Comparison of ENCODE assay signal across 7 cellular contexts in the genomic region with DNA sequence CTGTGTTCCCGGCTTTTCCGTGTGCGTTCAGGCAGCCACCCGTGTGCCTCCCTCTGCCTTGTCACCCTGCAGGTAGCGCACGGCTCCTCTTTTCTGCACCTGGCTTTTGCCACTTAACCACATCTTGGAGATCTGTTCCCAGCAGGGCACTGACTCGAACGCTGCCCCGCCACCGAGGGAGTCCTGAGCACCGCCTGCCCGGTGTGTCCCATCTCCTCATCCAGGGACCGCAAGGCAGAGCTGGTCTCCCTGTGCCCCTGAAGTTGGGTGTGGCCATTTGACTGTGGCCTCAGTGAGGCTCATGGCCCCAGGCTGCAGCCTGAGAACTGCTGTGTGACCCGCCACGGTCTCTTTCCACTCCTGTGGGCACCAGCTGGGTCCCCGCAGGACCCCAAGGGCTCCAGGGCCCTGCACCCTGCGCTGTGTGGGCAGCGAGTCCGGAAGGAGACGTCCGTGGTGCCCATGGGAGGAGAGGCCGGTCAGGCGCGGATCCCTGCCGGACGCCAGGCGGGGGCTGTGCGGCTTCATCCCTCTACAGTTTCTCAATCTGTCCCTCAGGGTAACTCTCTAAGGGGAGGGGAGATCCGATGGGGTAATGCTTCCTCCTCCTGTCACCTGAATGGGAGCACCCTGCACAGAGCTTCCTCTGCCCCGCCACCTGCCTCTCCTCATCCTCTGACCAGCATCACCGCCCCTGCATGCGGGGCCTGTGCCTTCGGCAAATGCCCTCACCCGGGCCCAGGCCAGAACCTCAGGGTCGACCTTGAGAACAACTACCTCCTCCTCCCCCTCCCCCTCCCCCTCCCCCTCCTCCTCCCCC. TPM values are rescaled to one million over a fixed set of nuclear protein-coding genes. Genes with fewer than 3 reads are reported as not detected.
DNase-seq lines count a peak whose midpoint lies in the region; ATAC-seq and TF ChIP-seq lines count a peak whose summit lies in the region.

No MANE protein-coding gene starts in this region.

- H3K9me3 ChIP-seq in H9 (ENCODE audit: control insufficient read depth, low read depth, low read length) (no peaks in the 10 kb centered on the region), SU-DHL-6 (ENCODE audit: insufficient read depth, low read length) (no peaks in the 10 kb centered on the region), mucosa of descending colon (no peaks in the 10 kb centered on the region)

- no peak overlapping the region for H3K14ac ChIP-seq in H9 (ENCODE audit: insufficient read depth, low read length)

- no peak overlapping the region for H3K9ac ChIP-seq in H9 (ENCODE audit: extremely low read depth, insufficient read length, low read length)
- H3K9ac ChIP-seq in SU-DHL-6 (ENCODE audit: low read length): no peak overlapping the region

- H3F3A ChIP-seq in SU-DHL-6 (ENCODE audit: insufficient read depth): peaks cover 5% of the 10 kb centered on the region; the same call in 1 of the 2 replicates

- no CpG with 5 or more reads among the region's 35 CpGs for whole genome bisulfite sequencing in H9 (ENCODE audit: extremely low coverage, insufficient read length, low lambda C conversion rate)

- DNase-seq in DMS153 (lab: John Stamatoyannopoulos, UW) (peak; percentile 73), H9 (no peak), mucosa of descending colon (peak; percentile 26 to 74 (median 53)), nucleus accumbens (lab: John Stamatoyannopoulos, UW) (no peak), GOT3 (lab: John Stamatoyannopoulos, UW) (no peak)

- H3K4me1 ChIP-seq in H9 (ENCODE audit: insufficient read depth, low read length): no peaks in the 10 kb centered on the region
- peaks cover 6% of the 10 kb centered on the region for H3K4me1 ChIP-seq in mucosa of descending colon (ENCODE audit: low read depth)

- H3K36me3 Mint-ChIP-seq in H9 (ENCODE audit: insufficient read depth in 1 of 3, low read depth in 3 of 3): peaks cover 18 to 21% (median 20%) of the 10 kb centered on the region in 3 experiments; a peak in 6 of 7 replicates

- peak overlapping the region in 1 of 3 experiments; percentile 88; a peak in 3 of 7 replicates for H3K27ac Mint-ChIP-seq in H9

- H3K23me2 ChIP-seq in H9 (ENCODE audit: insufficient read length, low read depth, low read length, poor library complexity, severe bottlenecking): peaks cover 10% of the 10 kb centered on the region

- no peak overlapping the region for H3K27ac ChIP-seq in H9 (ENCODE audit: insufficient read length, low read depth, low read length)
- peak overlapping the region; percentile 18; the same call in 1 of the 2 replicates for H3K27ac ChIP-seq in SU-DHL-6 (ENCODE audit: low read depth, low read length)

- H3K4me2 ChIP-seq in H9 (ENCODE audit: insufficient read depth, insufficient read length, low read length): no peak overlapping the region
- peak overlapping the region; percentile 16 for H3K4me2 ChIP-seq in SU-DHL-6 (ENCODE audit: low read depth, low read length, poor library complexity, severe bottlenecking)

- no peak overlapping the region for H4K91ac ChIP-seq in H9 (ENCODE audit: insufficient read length, low read depth, low read length)

- no peak overlapping the region for H3K56ac ChIP-seq in H9 (ENCODE audit: insufficient read length, low read depth, low read length)

- H3K27me3 ChIP-seq in H9 (ENCODE audit: insufficient read depth, low read length) (no peaks in the 10 kb centered on the region), SU-DHL-6 (ENCODE audit: low read length) (no peaks in the 10 kb centered on the region)

- H3K18ac ChIP-seq in H9 (ENCODE audit: insufficient read length, low read depth, low read length): no peak overlapping the region

- H3K9me3 Mint-ChIP-seq in H9: no peaks in the 10 kb centered on the region

- no peak for TF ChIP-seq CTCF in H9 (conservative IDR thresholded peaks at IDR 0.05)
- no peak for TF ChIP-seq CTCF in SU-DHL-6 (IDR thresholded peaks at IDR 0.05; ENCODE audit: insufficient read depth, low read length, poor library complexity, severe bottlenecking)
- TF ChIP-seq CTCF in mucosa of descending colon (IDR thresholded peaks at IDR 0.05): no peak

- no peak overlapping the region for H2BK20ac ChIP-seq in H9 (ENCODE audit: low read depth, low read length, poor library complexity, severe bottlenecking)

- ATAC-seq in mucosa of descending colon: no peak
- ATAC-seq in GM18517 (IDR thresholded peaks at IDR 0.05; ENCODE audit: unreplicated experiment): no peak

- intact Hi-C loops in mucosa of descending colon (cut with DNase I, micrococcal nuclease): no loop called here

- no peak overlapping the region for H3T11ph ChIP-seq in H9 (ENCODE audit: low read length)

- no peak overlapping the region for H2BK5ac ChIP-seq in H9 (ENCODE audit: insufficient read length, low read length)

- no peaks in the 10 kb centered on the region for H3K79me1 ChIP-seq in H9 (ENCODE audit: insufficient read depth, low read depth, low read length, poor library complexity, severe bottlenecking)

- peaks cover 14% of the 10 kb centered on the region; the same call in 1 of the 2 replicates for H3K79me2 ChIP-seq in H9 (ENCODE audit: insufficient read depth, low read length)
- peaks cover 30% of the 10 kb centered on the region for H3K79me2 ChIP-seq in SU-DHL-6 (ENCODE audit: insufficient read depth, low read length)

- no peaks in the 10 kb centered on the region for H4K20me1 ChIP-seq in H9 (ENCODE audit: control insufficient read depth, insufficient read depth, insufficient read length)
- H4K20me1 ChIP-seq in SU-DHL-6 (ENCODE audit: low read depth, low read length): no peaks in the 10 kb centered on the region

- H3K4me1 Mint-ChIP-seq in H9: peaks cover 9 to 25% of the 10 kb centered on the region in 2 experiments

- no peaks in the 10 kb centered on the region for H3K9me2 ChIP-seq in SU-DHL-6 (replicated peaks; ENCODE audit: insufficient read depth, low read length)

- H2BK120ac ChIP-seq in H9 (ENCODE audit: low read depth, low read length, poor library complexity, severe bottlenecking): no peak overlapping the region

- H3K4me3 ChIP-seq in SU-DHL-6 (ENCODE audit: insufficient read depth, low read length, poor library complexity, severe bottlenecking): no peak overlapping the region
- no peak overlapping the region for H3K4me3 ChIP-seq in mucosa of descending colon

- no peak overlapping the region for H3K4ac ChIP-seq in H9 (ENCODE audit: low read depth, low read length)

- no peak overlapping the region for H2AK5ac ChIP-seq in H9 (ENCODE audit: insufficient read length, low read length)

- no peak overlapping the region for H2AFZ ChIP-seq in H9 (ENCODE audit: low read length)
- no peak overlapping the region for H2AFZ ChIP-seq in SU-DHL-6 (ENCODE audit: low read depth, low read length, severe bottlenecking)

- H2BK12ac ChIP-seq in H9 (ENCODE audit: insufficient read length, low read depth, low read length): no peak overlapping the region

- no peaks in the 10 kb centered on the region for H3K27me3 Mint-ChIP-seq in H9 (ENCODE audit: low read depth)

- no peak overlapping the region for H4K5ac ChIP-seq in H9 (ENCODE audit: insufficient read length, low read depth, low read length)

- no peak overlapping the region for H3K23ac ChIP-seq in H9 (ENCODE audit: insufficient read length, low read depth, low read length)

- H3K4me3 Mint-ChIP-seq in H9: peak overlapping the region; percentile 33 to 46

- no peaks in the 10 kb centered on the region for H3K36me3 ChIP-seq in SU-DHL-6 (ENCODE audit: low read length)
- no peaks in the 10 kb centered on the region for H3K36me3 ChIP-seq in mucosa of descending colon (ENCODE audit: low read depth)

- no peak overlapping the region for H4K8ac ChIP-seq in H9 (replicated peaks; ENCODE audit: insufficient read length, low read depth, low read length)

- H2BK15ac ChIP-seq in H9 (ENCODE audit: low read depth, low read length): no peak overlapping the region

RNA-seq across cellular contexts. Expression of a gene that starts 1.8 kb away (rescaled TPM):
- 133 and 135 TPM in 2 replicates for total RNA-seq in H9 (2021)
- total RNA-seq in mucosa of descending colon: 10 to 100 TPM; 79.6 to 94.3 (median 88.0) TPM

RNA-seq across cellular contexts. Expression of a gene that starts 24.6 kb away (rescaled TPM):
- total RNA-seq in H9 (2021) (15.6 and 16.3 TPM in 2 replicates), mucosa of descending colon (10 to 100 TPM; 43.6 to 66.2 (median 52.2) TPM)

RNA-seq across cellular contexts. Expression of a gene that starts 46.7 kb away (rescaled TPM):
- 7.1 and 8.4 TPM in 2 replicates for total RNA-seq in H9 (2021)
- 10 to 100 TPM; 59.9 to 96.2 (median 94.5) TPM for total RNA-seq in mucosa of descending colon

RNA-seq across cellular contexts. Expression of a gene that starts 50.1 kb away (rescaled TPM):
- total RNA-seq in H9 (2021): 1.3 and 1.5 TPM in 2 replicates
- 10 to 100 TPM; 36.7 to 87.9 (median 66.0) TPM for total RNA-seq in mucosa of descending colon

Comparison
In these comparisons a context has a peak if more than half of its experiments do, and no peak if none do; other contexts are left out.
1. DNase-seq: peak in DMS153 (single experiment) and mucosa of descending colon (3 of 3); none in H9 (single experiment), nucleus accumbens (0 of 56) and GOT3 (single experiment).